ENCODE assay signal across 16 cellular contexts in the genomic region with DNA sequence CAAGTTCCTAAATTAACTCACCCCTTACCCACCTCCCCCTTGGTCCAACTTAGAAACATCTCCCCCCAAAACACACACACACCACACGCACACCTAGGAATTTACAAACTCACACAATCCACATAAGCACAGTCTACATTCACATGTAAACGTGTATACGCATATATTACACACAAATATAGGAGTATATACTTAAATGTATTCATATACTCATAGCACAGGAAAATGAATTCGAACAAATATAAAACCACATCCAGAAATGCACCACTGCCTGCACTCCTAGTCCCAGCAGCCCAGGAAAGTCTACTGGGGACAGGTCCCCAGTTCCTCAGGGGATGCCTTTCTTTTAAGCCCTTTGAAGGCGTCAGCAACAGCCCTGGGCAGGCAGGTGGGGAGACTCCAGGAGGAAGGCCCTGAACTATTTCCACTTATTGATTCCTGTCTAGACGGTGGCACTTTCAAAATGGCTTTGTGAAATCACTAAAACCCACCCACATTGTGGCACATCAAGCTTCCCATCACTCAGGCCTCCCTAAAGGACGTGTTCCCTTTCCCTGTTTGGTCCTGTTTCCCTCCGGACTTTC. TPM values are rescaled to one million over a fixed set of nuclear protein-coding genes. Genes with fewer than 3 reads are reported as not detected.
DNase-seq lines count a peak whose midpoint lies in the region; ATAC-seq, FAIRE-seq and TF ChIP-seq lines count a peak whose summit lies in the region.
"Had no signal": no experiment of that assay in that cellular context is flagged by ENCODE, and none has a peak within 500 bp of the region (broad histone marks: within the 10 kb centered on the region; RNA-seq: fewer than 3 reads in every experiment).

No MANE protein-coding gene starts in this region.

- H2BK5ac ChIP-seq in H1 (ENCODE audit: low read depth, low read length) = no peak overlapping the region

- no peak for FAIRE-seq in H1 (lab: Jason Lieb, UNC)

- POLR2A ChIA-PET in H1 (lab: Charles Lee; ENCODE audit: partially characterized antibody) = interaction anchor here (1.2 to 2.5 kb wide), 4 partner anchors 27 to 42 kb away, joined by 3 to 9 read pairs (median 4); no protein-coding TSS in a partner anchor

- peak overlapping the region; percentile 66 for H3K4ac ChIP-seq in H1 (replicated peaks; ENCODE audit: insufficient read length, low read depth, low read length)

- TF ChIP-seq EP300 in H1 (IDR thresholded peaks at IDR 0.05; ENCODE audit: borderline replicate concordance in 1 of 2, low read depth in 2 of 2, low read length in 2 of 2) = no peak

- H3K4me3 ChIP-seq in GM23338 (peak overlapping the region; percentile 58; the same call in 1 of the 2 replicates), H1 (ENCODE audit: extremely low read depth in 1 of 4, insufficient read depth in 2 of 4, low read depth in 3 of 4, low read length in 4 of 4) (no peak overlapping the region), ascending aorta (no peak overlapping the region)
- H3K4me3 ChIP-seq: BLaER1, GM23248, HAP-1 had no signal

- H4K8ac ChIP-seq in H1 (ENCODE audit: extremely low read depth, insufficient read depth, low read length) = no peak overlapping the region

- H3K23ac ChIP-seq in H1 (ENCODE audit: insufficient read length) = no peak overlapping the region

- H3K9me3 Mint-ChIP-seq in GM23338 (no peaks in the 10 kb centered on the region; the same call in 1 of the 3 replicates), neural crest cell (no peaks in the 10 kb centered on the region), type B pancreatic cell (no peaks in the 10 kb centered on the region)

- no peaks in the 10 kb centered on the region for H3K9me2 ChIP-seq in GM23338 (ENCODE audit: insufficient read depth)

- H4K91ac ChIP-seq in H1 (replicated peaks; ENCODE audit: insufficient read length, low read length) = no peak overlapping the region

- no peak overlapping the region for H3K56ac ChIP-seq in H1 (replicated peaks; ENCODE audit: insufficient read length, low read depth, low read length)

- peaks cover 14% of the 10 kb centered on the region; the same call in 1 of the 2 replicates for H3K23me2 ChIP-seq in H1 (ENCODE audit: low read depth, low read length)

- H3K4me1 ChIP-seq in GM23338 (ENCODE audit: insufficient read depth) = peaks cover 39% of the 10 kb centered on the region
- peaks cover 6 to 30% (median 25%) of the 10 kb centered on the region in 4 experiments for H3K4me1 ChIP-seq in H1 (replicated peaks in 1 of 4; ENCODE audit: control insufficient read depth in 3 of 4, insufficient read depth in 4 of 4, low read length in 3 of 4)
- H3K4me1 ChIP-seq in ascending aorta = peaks cover 9 to 13% of the 10 kb centered on the region in 2 donors
- H3K4me1 ChIP-seq: HAP-1 had no signal

- H3K27ac ChIP-seq in GM23338 (ENCODE audit: low read depth) (no peak overlapping the region), H1 (ENCODE audit: low read depth, low read length) (no peak overlapping the region), ascending aorta (no peak overlapping the region)
- H3K27ac ChIP-seq: BLaER1, GM23248 had no signal

- 0 out of 2 replicates have a peak, but pooled peaks cover 7% of the 10 kb centered on the region for H3F3A ChIP-seq in GM23338 (replicated peaks; ENCODE audit: low read depth)

- H4K5ac ChIP-seq in H1 (ENCODE audit: insufficient read length, low read depth, low read length) = no peak overlapping the region

- H3K27ac Mint-ChIP-seq in GM23338 (no peak overlapping the region), neural crest cell (ENCODE audit: unreplicated experiment) (no peak overlapping the region), type B pancreatic cell (no peak overlapping the region)

- H3K27me3 Mint-ChIP-seq in GM23338 (ENCODE audit: insufficient read depth, low read depth, poor library complexity) (peaks cover 95% of the 10 kb centered on the region), neural crest cell (ENCODE audit: low read depth) (peaks cover 98% of the 10 kb centered on the region), type B pancreatic cell (peaks cover 95% of the 10 kb centered on the region)

- 61% methylated on average over 8 of the region's 8 CpGs; no CpG with 5 or more reads in 1 of the 2 experiments for WGBS in H1 (ENCODE audit: extremely low coverage in 1 of 2, insufficient coverage in 1 of 2, insufficient read length in 1 of 2, insufficient replicate concordance in 2 of 2, low coverage in 1 of 2, low lambda C conversion rate in 2 of 2, missing lambda C conversion rate in 1 of 2), 2 experiments

- H3K4me3 Mint-ChIP-seq in GM23338 (peak overlapping the region; percentile 65), neural crest cell (peak overlapping the region; percentile 11), type B pancreatic cell (peak overlapping the region; percentile 37)
- H3K4me3 Mint-ChIP-seq: CD8-positive, alpha-beta memory T cell had no signal

- H2BK120ac ChIP-seq in H1 (replicated peaks; ENCODE audit: low read depth, low read length) = no peak overlapping the region

- no peak for TF ChIP-seq RAD21 in H1 (IDR thresholded peaks at IDR 0.05 in 1 of 2, conservative IDR thresholded peaks at IDR 0.05 in 1 of 2; ENCODE audit: low read depth in 2 of 2, low read length in 2 of 2)

- H2BK20ac ChIP-seq in H1 (ENCODE audit: low read length) = no peak overlapping the region

- H3K18ac ChIP-seq in H1 (ENCODE audit: extremely low read depth, low read length) = 0 out of 2 replicates have a peak overlapping the region, but pooled peaks have one; percentile 36

- ATAC-seq in GM23338 (no peak), GM18505 (IDR thresholded peaks at IDR 0.05; ENCODE audit: unreplicated experiment) (no peak), GM18520 (IDR thresholded peaks at IDR 0.05; ENCODE audit: unreplicated experiment) (no peak)

- H3K36me3 Mint-ChIP-seq in GM23338 (ENCODE audit: low read depth) = no peaks in the 10 kb centered on the region; the same call in 2 of the 3 replicates
- H3K36me3 Mint-ChIP-seq in neural crest cell (ENCODE audit: low read depth) = peaks cover 2% of the 10 kb centered on the region
- H3K36me3 Mint-ChIP-seq in type B pancreatic cell = peaks cover 4% of the 10 kb centered on the region
- H3K36me3 Mint-ChIP-seq: CD8-positive, alpha-beta memory T cell had no signal

- no peak for DNase-seq in GM23338 (ENCODE audit: low spot score)
- DNase-seq in H1 (ENCODE audit: low read depth in 1 of 2, low spot score in 2 of 2) = no peak
- DNase-seq in neural crest cell (ENCODE audit: low read depth, low spot score) = no peak
- no peak for DNase-seq in type B pancreatic cell (ENCODE audit: extremely low spot score, unreplicated experiment)
- DNase-seq in ascending aorta (ENCODE audit: low spot score in 2 of 2) = no peak
- DNase-seq: 8988T; AML-193; CD8-positive, alpha-beta memory T cell; DMS53; GF-D8; GM23248; IMR-90 had no signal

- H3K9ac ChIP-seq in H1 (replicated peaks in 1 of 4; ENCODE audit: extremely low read depth in 1 of 4, low read depth in 3 of 4, low read length in 3 of 4) = no peak overlapping the region
- H3K9ac ChIP-seq: BLaER1, GM23248 had no signal

- no peak overlapping the region for H2AK5ac ChIP-seq in H1 (ENCODE audit: low read depth, low read length)

- CTCF ChIA-PET in H1 (lab: Charles Lee; ENCODE audit: partially characterized antibody) = interaction anchor here (1.0 to 35.6 kb wide), 15 partner anchors 9 to 73 kb away, joined by 4 to 1068 read pairs (median 10); partner anchors contain the start of gene KNCN

- H3K79me2 ChIP-seq in GM23338 (replicated peaks; ENCODE audit: insufficient read depth) (no peaks in the 10 kb centered on the region), H1 (ENCODE audit: control insufficient read depth in 1 of 2, insufficient read depth in 2 of 2, low read length in 2 of 2) (no peaks in the 10 kb centered on the region)

- H3K4me1 Mint-ChIP-seq in GM23338 (peaks cover 36% of the 10 kb centered on the region), neural crest cell (peaks cover 16% of the 10 kb centered on the region), type B pancreatic cell (ENCODE audit: unreplicated experiment) (peaks cover 10% of the 10 kb centered on the region)

- 0 out of 2 replicates have a peak overlapping the region, but pooled peaks have one; percentile 88 for H2BK15ac ChIP-seq in H1 (ENCODE audit: low read length)

- H2BK12ac ChIP-seq in H1 (ENCODE audit: low read depth, low read length) = no peak overlapping the region

- peak overlapping the region; percentile 80; the same call in 1 of the 2 replicates for H3K4me2 ChIP-seq in GM23338
- peak overlapping the region; percentile 59 to 64; a peak in 2 of 4 replicates for H3K4me2 ChIP-seq in H1 (ENCODE audit: insufficient read depth in 1 of 2, low read depth in 2 of 2, low read length in 2 of 2)
- H3K4me2 ChIP-seq: BLaER1 had no signal

- H4K20me1 ChIP-seq in GM23338 (replicated peaks; ENCODE audit: insufficient read depth) (peaks cover 2% of the 10 kb centered on the region; the same call in 1 of the 2 replicates), H1 (replicated peaks in 1 of 2; ENCODE audit: control insufficient read depth in 1 of 2, insufficient read depth in 2 of 2, low read length in 2 of 2) (peaks cover 4 to 18% of the 10 kb centered on the region in 2 experiments)

- H3K36me3 ChIP-seq in GM23338 (ENCODE audit: insufficient read depth) = no peaks in the 10 kb centered on the region
- no peaks in the 10 kb centered on the region; a peak in 1 of 8 replicates for H3K36me3 ChIP-seq in H1 (ENCODE audit: control insufficient read depth in 2 of 4, insufficient read depth in 4 of 4, low read length in 3 of 4)
- H3K36me3 ChIP-seq in ascending aorta = no peaks in the 10 kb centered on the region
- H3K36me3 ChIP-seq: BLaER1, HAP-1 had no signal

- no peak for TF ChIP-seq CTCF in GM23338 (conservative IDR thresholded peaks at IDR 0.05; ENCODE audit: low read depth in 2 of 2)
- TF ChIP-seq CTCF in H1 (IDR thresholded peaks at IDR 0.05; ENCODE audit: control extremely low read depth in 1 of 3, insufficient read depth in 1 of 3, low read depth in 1 of 3, low read length in 3 of 3) = no peak
- TF ChIP-seq CTCF in neural crest cell (conservative IDR thresholded peaks at IDR 0.05) = no peak
- TF ChIP-seq CTCF in type B pancreatic cell (conservative IDR thresholded peaks at IDR 0.05) = no peak
- TF ChIP-seq CTCF in ascending aorta (IDR thresholded peaks at IDR 0.05) = no peak

- TF ChIP-seq POLR2A in H1 (IDR thresholded peaks at IDR 0.05; ENCODE audit: control extremely low read depth in 1 of 2, low read depth in 2 of 2, low read length in 2 of 2) (no peak), GM18505 (IDR thresholded peaks at IDR 0.05; ENCODE audit: borderline replicate concordance, extremely low read depth, insufficient read depth, insufficient read length) (no peak)

- intact Hi-C loops in ascending aorta (cut with DNase I) = no loop called here

- peaks cover 100% of the 10 kb centered on the region for H3K27me3 ChIP-seq in GM23338 (ENCODE audit: insufficient read depth)
- peaks cover 73 to 100% (median 93%) of the 10 kb centered on the region in 4 experiments for H3K27me3 ChIP-seq in H1 (replicated peaks in 1 of 4; ENCODE audit: control insufficient read depth in 3 of 4, extremely low read depth in 1 of 4, insufficient read depth in 3 of 4, low read length in 3 of 4)
- H3K27me3 ChIP-seq in ascending aorta = peaks cover 26% of the 10 kb centered on the region

- H3K14ac ChIP-seq in H1 (ENCODE audit: insufficient read length) = no peak overlapping the region

- H2AFZ ChIP-seq in GM23338 (no peak overlapping the region), H1 (ENCODE audit: low read length) (no peak overlapping the region)
- H2AFZ ChIP-seq: GM23248 had no signal

- H3K79me1 ChIP-seq in H1 (ENCODE audit: low read depth, low read length) = no peaks in the 10 kb centered on the region

- H3K9me3 ChIP-seq in H1 (ENCODE audit: insufficient read depth in 2 of 2, low read depth in 1 of 2, low read length in 1 of 2) (no peaks in the 10 kb centered on the region), ascending aorta (no peaks in the 10 kb centered on the region)
- H3K9me3 ChIP-seq: BLaER1, HAP-1 had no signal

RNA-seq across cellular contexts. Expression of gene DMBX1, which starts 3.1 kb away (rescaled TPM):
- total RNA-seq in GM23338 (2014; rRNA removed; shearing (Covaris generic)) = not detected in 2 replicates
- polyA plus RNA-seq in GM23338 (2016; fragmentation: Nextera tagmentation; extraction: Ambion mirVana) (0.11 TPM in 1 of 2 replicates, not detected in the other), H1 (2011; rRNA removed) (0.23 and 0.36 TPM in 2 replicates)
- 0.30 TPM in 1 of 2 replicates, not detected in the other for total RNA-seq in H1 (2021; fragmentation: NEBNext Ultra II Directional; extraction: Animal tissue kit (Norgen Biotek cat#: 25700))
- 0.26 TPM for polyA plus RNA-seq in H1 (2011; cell fraction: cytosol; rRNA removed)
- 0.53 TPM for polyA plus RNA-seq in H1 (2011; cell fraction: nucleus; rRNA removed)
- polyA plus RNA-seq in H1 (2012, experiment 1 of 2) = 0.24 to 0.30 TPM (median 0.27 TPM) in 4 replicates
- polyA plus RNA-seq in H1 (2012, experiment 2 of 2) = 0.12 TPM
- 0.06 TPM for polyA plus RNA-seq in H1 (2013, experiment 1 of 2)
- 0.09 TPM for polyA plus RNA-seq in H1 (2013, experiment 2 of 2)
- polyA minus RNA-seq in H1 (2011; rRNA and poly(A)+ RNA removed) = 0.07 and 0.41 TPM in 2 replicates
- polyA minus RNA-seq in H1 (2011; cell fraction: cytosol; rRNA and poly(A)+ RNA removed) = 0.51 TPM
- 0.20 TPM for polyA minus RNA-seq in H1 (2011; cell fraction: nucleus; rRNA and poly(A)+ RNA removed)
- total RNA-seq in neural crest cell (not detected in 2 replicates), type B pancreatic cell (ENCODE audit: low replicate concordance) (0.10 TPM in 1 of 2 replicates, not detected in the other), ascending aorta (not detected)
- total RNA-seq: CD8-positive, alpha-beta memory T cell; GM23248; IMR-90 had no signal
- polyA plus RNA-seq: CD8-positive, alpha-beta memory T cell; GM23248; IMR-90 had no signal

Comparison
In these comparisons a context has a peak if more than half of its experiments do, and no peak if none do; other contexts are left out.
1. H3K4me3 Mint-ChIP-seq: peak in every context shown above with its lines; median percentile 65 in GM23338; 37 in type B pancreatic cell; 11 in neural crest cell.